ENCODE assay signal across 21 cellular contexts in genomic region chr10:96358851-96359540, GRCh38. TPM values are rescaled to one million over a fixed set of nuclear protein-coding genes. Genes with fewer than 3 reads are reported as not detected.
DNase-seq lines count a peak whose midpoint lies in the region; ATAC-seq and TF ChIP-seq lines count a peak whose summit lies in the region.
"Had no signal": no experiment of that assay in that cellular context is flagged by ENCODE, and none has a peak within 500 bp of the region (broad histone marks: within the 10 kb centered on the region; RNA-seq: fewer than 3 reads in every experiment).

Gene OPALIN (minus strand): TSS chr10:96359002. CDS start chr10:96358896, 106 bp downstream.

- H3K36me3 ChIP-seq in neural progenitor cell = no peaks in the 10 kb centered on the region
- H3K36me3 ChIP-seq: SJCRH30 had no signal

- H3K4me3 Mint-ChIP-seq in brain (no peak within 1 kb of the TSS), neural progenitor cell (no peak within 1 kb of the TSS)
- H3K4me3 Mint-ChIP-seq: CD8-positive, alpha-beta T cell had no signal

- peaks cover 0 to 3% (median 0%) of the 10 kb centered on the region in 5 experiments for H3K9me3 Mint-ChIP-seq in brain
- H3K9me3 Mint-ChIP-seq in neural progenitor cell = no peaks in the 10 kb centered on the region
- H3K9me3 Mint-ChIP-seq: CD8-positive, alpha-beta T cell had no signal

- ATAC-seq in GM21390 (IDR thresholded peaks at IDR 0.05; ENCODE audit: unreplicated experiment) (no peak), GM19035 (IDR thresholded peaks at IDR 0.05; ENCODE audit: unreplicated experiment) (no peak), HG03521 (IDR thresholded peaks at IDR 0.05; ENCODE audit: unreplicated experiment) (no peak)
- ATAC-seq: CD8-positive, alpha-beta T cell; K562 had no signal

- no peaks in the 10 kb centered on the region for H3K4me1 Mint-ChIP-seq in brain
- H3K4me1 Mint-ChIP-seq in neural progenitor cell = no peaks in the 10 kb centered on the region

- H3K36me3 Mint-ChIP-seq in brain (no peaks in the 10 kb centered on the region), neural progenitor cell (no peaks in the 10 kb centered on the region)
- H3K36me3 Mint-ChIP-seq: CD8-positive, alpha-beta T cell had no signal

- H3K79me2 ChIP-seq in neural progenitor cell (ENCODE audit: low read depth) = no peaks in the 10 kb centered on the region

- DNase-seq in hippocampal formation (lab: John Stamatoyannopoulos, UW) (peak; percentile 51 to 71), neural progenitor cell (ENCODE audit: low spot score) (no peak), superior temporal gyrus (ENCODE audit: extremely low spot score) (peak; percentile 80), NCI-H526 (lab: John Stamatoyannopoulos, UW) (no peak)
- DNase-seq: Calu3, GF-D8, NCI-H1105, NCI-H1694, NCI-H2227 treated with DMSO at 0.1 percent for 48 hours, NCI-H524, PC-9, SJCRH30 had no signal

- no peak within 1 kb of the TSS for H3K4me2 ChIP-seq in neural progenitor cell
- H3K4me2 ChIP-seq: PC-9 had no signal

- no peak within 1 kb of the TSS for H3K9ac ChIP-seq in neural progenitor cell
- H3K9ac ChIP-seq: BLaER1 treated with 17β-estradiol and CSF1 and Interleukin-3, amounts not matched to agents 10 nM and 100 nM had no signal

- peak within 1 kb of the TSS; percentile 72 for H2AFZ ChIP-seq in neural progenitor cell (replicated peaks)
- H2AFZ ChIP-seq: PC-9 had no signal

- no peaks in the 10 kb centered on the region for H3K4me1 ChIP-seq in neural progenitor cell
- H3K4me1 ChIP-seq: SJCRH30 had no signal

- no peak within 1 kb of the TSS for H3K4me3 ChIP-seq in neural progenitor cell
- H3K4me3 ChIP-seq: BLaER1 treated with 17β-estradiol and CSF1 and Interleukin-3, amounts not matched to agents 10 nM and 100 nM; K562; PC-9; SJCRH30 had no signal

- H3K27me3 Mint-ChIP-seq in brain (peaks cover 23% of the 10 kb centered on the region), neural progenitor cell (ENCODE audit: insufficient read depth, low read depth) (peaks cover 4% of the 10 kb centered on the region)

- no peaks in the 10 kb centered on the region for H3K27me3 ChIP-seq in neural progenitor cell
- H3K27me3 ChIP-seq: BLaER1 treated with 17β-estradiol and CSF1 and Interleukin-3, amounts not matched to agents 10 nM and 100 nM; SJCRH30 had no signal

- no peaks in the 10 kb centered on the region for H3F3A ChIP-seq in neural progenitor cell (ENCODE audit: low read depth)

- TF ChIP-seq CTCF in brain (conservative IDR thresholded peaks at IDR 0.05) (no peak), neural progenitor cell (IDR thresholded peaks at IDR 0.05) (no peak)

- no peak within 1 kb of the TSS for H3K27ac ChIP-seq in neural progenitor cell
- H3K27ac ChIP-seq: BLaER1 treated with 17β-estradiol and CSF1 and Interleukin-3, amounts not matched to agents 10 nM and 100 nM; PC-9; SJCRH30 had no signal

- no peaks in the 10 kb centered on the region for H4K20me1 ChIP-seq in neural progenitor cell (ENCODE audit: low read depth)
- H4K20me1 ChIP-seq: BLaER1 treated with 17β-estradiol and CSF1 and Interleukin-3, amounts not matched to agents 10 nM and 100 nM had no signal

- H3K27ac Mint-ChIP-seq in brain = no peak within 1 kb of the TSS
- H3K27ac Mint-ChIP-seq in neural progenitor cell = no peak within 1 kb of the TSS
- H3K27ac Mint-ChIP-seq: CD8-positive, alpha-beta T cell had no signal

- no peaks in the 10 kb centered on the region for H3K9me3 ChIP-seq in neural progenitor cell (ENCODE audit: low read depth)
- H3K9me3 ChIP-seq: BLaER1 treated with 17β-estradiol and CSF1 and Interleukin-3, amounts not matched to agents 10 nM and 100 nM; SJCRH30 had no signal

RNA-seq across cellular contexts. Expression of gene OPALIN, which starts in this region (rescaled TPM):
- polyA plus RNA-seq in brain (ENCODE audit: insufficient read depth, low read depth, low replicate concordance) = 31.9 TPM
- total RNA-seq in neural progenitor cell (ENCODE audit: low replicate concordance) = not detected in 2 replicates
- total RNA-seq: A673; Calu3; CD8-positive, alpha-beta T cell; H1; K562; PC-9; SJCRH30 had no signal
- polyA plus RNA-seq: K562 had no signal

Comparison
In these comparisons a context has a peak if more than half of its experiments do, and no peak if none do; other contexts are left out.
1. DNase-seq: peak in hippocampal formation (2 of 2) and superior temporal gyrus (single experiment); none in neural progenitor cell (single experiment) and NCI-H526 (0 of 2).